Comparison of ENCODE assay signal across 24 cellular contexts in genomic region chr6:98825602-98826230, GRCh38. TPM values are rescaled to one million over a fixed set of nuclear protein-coding genes. Genes with fewer than 3 reads are reported as not detected.
DNase-seq lines count a peak whose midpoint lies in the region; ATAC-seq and TF ChIP-seq lines count a peak whose summit lies in the region.
"Had no signal": no experiment of that assay in that cellular context is flagged by ENCODE, and none has a peak within 500 bp of the region (broad histone marks: within the 10 kb centered on the region; RNA-seq: fewer than 3 reads in every experiment).

No MANE protein-coding gene starts in this region.

- no peak overlapping the region for H3K14ac ChIP-seq in H9 (ENCODE audit: insufficient read depth, low read length)

- H2BK20ac ChIP-seq in H9 (ENCODE audit: low read depth, low read length, poor library complexity, severe bottlenecking) = no peak overlapping the region

- peaks cover 32% of the 10 kb centered on the region for H3K23me2 ChIP-seq in H9 (ENCODE audit: insufficient read length, low read depth, low read length, poor library complexity, severe bottlenecking)

- no peak overlapping the region for H3K56ac ChIP-seq in H9 (ENCODE audit: insufficient read length, low read depth, low read length)

- H3T11ph ChIP-seq in H9 (ENCODE audit: low read length) = no peak overlapping the region

- H4K91ac ChIP-seq in H9 (ENCODE audit: insufficient read length, low read depth, low read length) = no peak overlapping the region

- no peak overlapping the region for H4K5ac ChIP-seq in H9 (ENCODE audit: insufficient read length, low read depth, low read length)

- H3K27ac Mint-ChIP-seq in H9 = no peak overlapping the region; a peak in 1 of 7 replicates
- H3K27ac Mint-ChIP-seq in activated T-helper 17 cell treated with anti-CD3 and anti-CD28 coated beads, Interleukin-2, amount 50 U/mL, for 72 hours = no peak overlapping the region
- H3K27ac Mint-ChIP-seq: activated CD4-positive, alpha-beta memory T cell treated with anti-CD3 and anti-CD28 coated beads, Interleukin-2, amount 10 ng/mL, durations not matched to agents 7 days and 5 days had no signal

- peaks cover 100% of the 10 kb centered on the region for H3K27me3 Mint-ChIP-seq in H9 (ENCODE audit: low read depth)
- H3K27me3 Mint-ChIP-seq in activated T-helper 17 cell treated with anti-CD3 and anti-CD28 coated beads, Interleukin-2, amount 50 U/mL, for 72 hours = peaks cover 84% of the 10 kb centered on the region

- no peaks in the 10 kb centered on the region for H3K36me3 ChIP-seq in iPS-15b (ENCODE audit: control insufficient read depth, insufficient read depth, low read length)
- no peaks in the 10 kb centered on the region for H3K36me3 ChIP-seq in neuron (ENCODE audit: insufficient read depth, low read length)
- H3K36me3 ChIP-seq: cardiac muscle cell, heart left ventricle, ovary, right atrium auricular region, transverse colon had no signal

- no peaks in the 10 kb centered on the region for H4K20me1 ChIP-seq in H9 (ENCODE audit: control insufficient read depth, insufficient read depth, insufficient read length)

- no peak overlapping the region for H2BK12ac ChIP-seq in H9 (ENCODE audit: insufficient read length, low read depth, low read length)

- no peak overlapping the region for H3K23ac ChIP-seq in H9 (ENCODE audit: insufficient read length, low read depth, low read length)

- H3K27me3 ChIP-seq in H9 (ENCODE audit: insufficient read depth, low read length) (peaks cover 55% of the 10 kb centered on the region), iPS-15b (ENCODE audit: control insufficient read depth, insufficient read depth, low read length) (peaks cover 98% of the 10 kb centered on the region), neuron (ENCODE audit: insufficient read depth, low read length) (no peaks in the 10 kb centered on the region)
- H3K27me3 ChIP-seq: ovary had no signal

- H3K4me1 ChIP-seq in H9 (ENCODE audit: insufficient read depth, low read length) (no peaks in the 10 kb centered on the region; the same call in 1 of the 2 replicates), iPS-15b (ENCODE audit: control insufficient read depth, insufficient read depth, low read length) (peaks cover 17% of the 10 kb centered on the region), neuron (ENCODE audit: insufficient read depth, low read length) (peaks cover 46% of the 10 kb centered on the region)

- H3K4me1 Mint-ChIP-seq in H9 = peaks cover 41 to 45% of the 10 kb centered on the region in 2 experiments
- H3K4me1 Mint-ChIP-seq in activated T-helper 17 cell treated with anti-CD3 and anti-CD28 coated beads, Interleukin-2, amount 50 U/mL, for 72 hours = peaks cover 7% of the 10 kb centered on the region

- no peak overlapping the region for H2BK120ac ChIP-seq in H9 (ENCODE audit: low read depth, low read length, poor library complexity, severe bottlenecking)

- H2BK15ac ChIP-seq in H9 (ENCODE audit: low read depth, low read length) = no peak overlapping the region

- H3K9ac ChIP-seq in H9 (ENCODE audit: extremely low read depth, insufficient read length, low read length) = no peak overlapping the region
- H3K9ac ChIP-seq in iPS-15b (ENCODE audit: low read depth, low read length) = no peak overlapping the region

- H3K9me3 Mint-ChIP-seq in H9 = peaks cover 0 to under 1% of the 10 kb centered on the region in 2 experiments; a peak in 2 of 5 replicates
- no peaks in the 10 kb centered on the region for H3K9me3 Mint-ChIP-seq in activated T-helper 17 cell treated with anti-CD3 and anti-CD28 coated beads, Interleukin-2, amount 50 U/mL, for 72 hours
- H3K9me3 Mint-ChIP-seq: activated CD4-positive, alpha-beta memory T cell treated with anti-CD3 and anti-CD28 coated beads, Interleukin-2, amount 10 ng/mL, durations not matched to agents 7 days and 5 days; stimulated activated naive CD8-positive, alpha-beta T cell treated with anti-CD3 and anti-CD28 coated beads, Interleukin-15, amount 100 ng/mL, for 72 hours had no signal

- DNase-seq in H9 = no peak
- DNase-seq in NK-92 treated with Interleukin-12 subunit alpha and Interleukin-12 subunit beta, amount 100 ng/mL, for 24 hours (lab: John Stamatoyannopoulos, UW) = no peak
- DNase-seq in OCI-M2 (lab: John Stamatoyannopoulos, UW; ENCODE audit: unreplicated experiment) = no peak
- no peak for DNase-seq in foreskin melanocyte
- DNase-seq in cerebellar nuclear complex (lab: John Stamatoyannopoulos, UW) = no peak
- DNase-seq: activated CD4-positive, alpha-beta memory T cell treated with anti-CD3 and anti-CD28 coated beads, Interleukin-2, amount 10 ng/mL, durations not matched to agents 7 days and 5 days; activated CD4-positive, CD25-positive, alpha-beta regulatory T cell; activated T-cell treated with anti-CD3 and anti-CD28 coated beads for 4 hours; heart left ventricle; NCI-H1105 treated with DMSO at 0.1 percent for 48 hours; NCI-H2081; NCI-H510A; ovary; stimulated activated CD4-positive, alpha-beta T cell treated with anti-CD3 and anti-CD28 coated beads, Interleukin-4, amount 100 ng/mL, for 24 hours; T1000; transverse colon had no signal

- H3K4ac ChIP-seq in H9 (ENCODE audit: low read depth, low read length) = no peak overlapping the region

- H3K4me3 Mint-ChIP-seq in H9 = peak overlapping the region; percentile 65 to 93; a peak in 4 of 5 replicates
- peak overlapping the region; percentile 7 for H3K4me3 Mint-ChIP-seq in activated T-helper 17 cell treated with anti-CD3 and anti-CD28 coated beads, Interleukin-2, amount 50 U/mL, for 72 hours

- H3K27ac ChIP-seq in H9 (ENCODE audit: insufficient read length, low read depth, low read length) = no peak overlapping the region
- H3K27ac ChIP-seq: cardiac muscle cell, heart left ventricle, ovary, right atrium auricular region, transverse colon had no signal

- no peak overlapping the region for H2AK5ac ChIP-seq in H9 (ENCODE audit: insufficient read length, low read length)

- peak overlapping the region; percentile 97 for H3K4me2 ChIP-seq in H9 (ENCODE audit: insufficient read depth, insufficient read length, low read length)

- H2AFZ ChIP-seq in H9 (ENCODE audit: low read length) (no peak overlapping the region), neuron (ENCODE audit: low read depth, low read length) (no peak overlapping the region)

- no peaks in the 10 kb centered on the region for H3K36me3 Mint-ChIP-seq in H9 (ENCODE audit: insufficient read depth in 1 of 3, low read depth in 3 of 3)
- peaks cover 5% of the 10 kb centered on the region for H3K36me3 Mint-ChIP-seq in activated T-helper 17 cell treated with anti-CD3 and anti-CD28 coated beads, Interleukin-2, amount 50 U/mL, for 72 hours (ENCODE audit: low read depth)

- no peaks in the 10 kb centered on the region for H3K79me1 ChIP-seq in H9 (ENCODE audit: insufficient read depth, low read depth, low read length, poor library complexity, severe bottlenecking)

- H2BK5ac ChIP-seq in H9 (ENCODE audit: insufficient read length, low read length) = no peak overlapping the region

- H3K18ac ChIP-seq in H9 (ENCODE audit: insufficient read length, low read depth, low read length) = no peak overlapping the region

- H3K9me3 ChIP-seq in H9 (ENCODE audit: control insufficient read depth, low read depth, low read length) = no peaks in the 10 kb centered on the region
- no peaks in the 10 kb centered on the region for H3K9me3 ChIP-seq in iPS-15b (ENCODE audit: control insufficient read depth, insufficient read depth, low read length)
- H3K9me3 ChIP-seq in neuron (ENCODE audit: low read length) = no peaks in the 10 kb centered on the region
- H3K9me3 ChIP-seq: heart left ventricle, ovary, right atrium auricular region, transverse colon had no signal

- no CpG with 5 or more reads among the region's 19 CpGs for WGBS in H9 (ENCODE audit: extremely low coverage, insufficient read length, low lambda C conversion rate)

- H3K79me2 ChIP-seq in H9 (ENCODE audit: insufficient read depth, low read length) = no peaks in the 10 kb centered on the region

- no peak for TF ChIP-seq CTCF in H9 (conservative IDR thresholded peaks at IDR 0.05)

- no peak overlapping the region for H4K8ac ChIP-seq in H9 (replicated peaks; ENCODE audit: insufficient read length, low read depth, low read length)

- no peak for ATAC-seq in activated T-helper 17 cell treated with anti-CD3 and anti-CD28 coated beads, Interleukin-2, amount 50 U/mL, for 72 hours (replicated peaks)
- ATAC-seq: heart left ventricle; stimulated activated naive CD8-positive, alpha-beta T cell treated with anti-CD3 and anti-CD28 coated beads, Interleukin-15, amount 100 ng/mL, for 72 hours had no signal

- H3K4me3 ChIP-seq in iPS-15b (ENCODE audit: low read depth, low read length) (peak overlapping the region; percentile 81), neuron (ENCODE audit: low read length) (peak overlapping the region; percentile 69)
- H3K4me3 ChIP-seq: lung, ovary, right atrium auricular region, transverse colon had no signal

RNA-seq across cellular contexts. Expression of gene POU3F2, which starts 8.7 kb away (rescaled TPM):
- total RNA-seq in H9 (2021) = 0.09 and 0.15 TPM in 2 replicates
- not detected for total RNA-seq in activated T-helper 17 cell treated with anti-CD3 and anti-CD28 coated beads, Interleukin-2, amount 50 U/mL, for 72 hours
- total RNA-seq: activated CD4-positive, alpha-beta memory T cell treated with anti-CD3 and anti-CD28 coated beads, Interleukin-2, amount 10 ng/mL, durations not matched to agents 7 days and 5 days; dermis microvascular lymphatic vessel endothelial cell; heart left ventricle; ovary; right atrium auricular region; transverse colon had no signal
